In the genomic region with DNA sequence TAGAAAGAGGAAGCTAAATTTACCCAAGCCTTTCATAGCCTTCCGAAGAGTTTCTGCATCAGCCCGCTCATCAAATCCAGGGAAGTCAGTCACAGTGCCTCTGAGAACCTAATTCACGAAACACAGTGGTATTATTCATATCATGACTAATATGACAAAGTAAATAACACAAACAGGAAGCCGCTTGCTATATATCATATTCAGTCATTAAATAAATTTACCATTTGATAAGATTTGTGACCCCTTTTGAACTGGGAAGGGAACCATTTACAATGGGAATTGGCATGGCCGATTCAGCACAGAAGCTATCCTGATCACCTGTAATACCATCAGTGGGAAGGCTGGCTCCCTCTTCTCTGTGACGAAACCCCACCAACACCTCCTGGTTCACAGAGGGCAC, we compare ENCODE assay signal across 1 cellular context.
TF ChIP-seq lines count a peak whose summit lies in the region.

No MANE protein-coding gene starts in this region.

TF ChIP-seq in HepG2, 621 proteins besides CTCF, POLR2A, EP300 and RAD21:
- TF ChIP-seq POGZ (CRISPR knock-in tag; IDR thresholded peaks at IDR 0.05) (no peak), RBFOX2 (IDR thresholded peaks at IDR 0.05; ENCODE audit: low read depth, low read length) (0 out of 2 replicates have a peak, but pooled peaks have one; percentile 33)
- TF ChIP-seq, protein P1, sequence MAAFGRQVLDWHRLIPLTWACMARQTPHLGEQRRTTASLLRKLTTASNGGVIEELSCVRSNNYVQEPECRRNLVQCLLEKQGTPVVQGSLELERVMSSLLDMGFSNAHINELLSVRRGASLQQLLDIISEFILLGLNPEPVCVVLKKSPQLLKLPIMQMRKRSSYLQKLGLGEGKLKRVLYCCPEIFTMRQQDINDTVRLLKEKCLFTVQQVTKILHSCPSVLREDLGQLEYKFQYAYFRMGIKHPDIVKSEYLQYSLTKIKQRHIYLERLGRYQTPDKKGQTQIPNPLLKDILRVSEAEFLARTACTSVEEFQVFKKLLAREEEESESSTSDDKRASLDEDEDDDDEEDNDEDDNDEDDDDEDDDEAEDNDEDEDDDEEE (CRISPR knock-in tag; IDR thresholded peaks at IDR 0.05) = no peak
- TF ChIP-seq, protein P2, sequence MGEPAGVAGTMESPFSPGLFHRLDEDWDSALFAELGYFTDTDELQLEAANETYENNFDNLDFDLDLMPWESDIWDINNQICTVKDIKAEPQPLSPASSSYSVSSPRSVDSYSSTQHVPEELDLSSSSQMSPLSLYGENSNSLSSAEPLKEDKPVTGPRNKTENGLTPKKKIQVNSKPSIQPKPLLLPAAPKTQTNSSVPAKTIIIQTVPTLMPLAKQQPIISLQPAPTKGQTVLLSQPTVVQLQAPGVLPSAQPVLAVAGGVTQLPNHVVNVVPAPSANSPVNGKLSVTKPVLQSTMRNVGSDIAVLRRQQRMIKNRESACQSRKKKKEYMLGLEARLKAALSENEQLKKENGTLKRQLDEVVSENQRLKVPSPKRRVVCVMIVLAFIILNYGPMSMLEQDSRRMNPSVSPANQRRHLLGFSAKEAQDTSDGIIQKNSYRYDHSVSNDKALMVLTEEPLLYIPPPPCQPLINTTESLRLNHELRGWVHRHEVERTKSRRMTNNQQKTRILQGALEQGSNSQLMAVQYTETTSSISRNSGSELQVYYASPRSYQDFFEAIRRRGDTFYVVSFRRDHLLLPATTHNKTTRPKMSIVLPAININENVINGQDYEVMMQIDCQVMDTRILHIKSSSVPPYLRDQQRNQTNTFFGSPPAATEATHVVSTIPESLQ (CRISPR knock-in tag; conservative IDR thresholded peaks at IDR 0.05) = no peak
TF ChIP-seq in HepG2: peak in this region for 1.
